8 cellular contexts compared by ENCODE assay signal in the genomic region with DNA sequence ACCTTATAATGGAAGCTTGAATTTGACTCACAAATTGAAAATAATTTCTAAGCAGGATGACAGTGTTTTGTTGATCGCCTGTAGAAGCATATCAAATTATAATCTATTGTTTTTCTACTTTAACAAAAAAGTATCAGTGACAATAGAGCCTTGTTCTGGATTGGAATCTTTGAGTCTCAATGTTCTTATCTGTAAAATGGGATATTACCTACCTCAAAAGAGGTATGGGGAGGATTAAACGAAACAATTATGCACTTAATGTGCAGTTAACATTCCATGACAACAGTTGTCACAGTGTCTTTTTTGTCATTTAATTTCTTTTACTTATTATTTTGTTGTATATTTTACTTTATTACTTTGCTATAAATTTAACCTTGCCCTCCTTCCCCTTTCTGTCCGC. TPM values are rescaled to one million over a fixed set of nuclear protein-coding genes. Genes with fewer than 3 reads are reported as not detected.
DNase-seq lines count a peak whose midpoint lies in the region; ATAC-seq and TF ChIP-seq lines count a peak whose summit lies in the region.

No MANE protein-coding gene starts in this region.

- intact Hi-C loops in left ventricle myocardium inferior (cut with micrococcal nuclease) = no loop called here
- intact Hi-C loops in Right ventricle myocardium superior (cut with DNase I) = no loop called here
- intact Hi-C loops in aorta (cut with DNase I) = no loop called here

- ATAC-seq in Right ventricle myocardium superior (ENCODE audit: poor library complexity) (no peak), aorta (ENCODE audit: low FRiP score) (no peak), esophagus mucosa (no peak)

- DNase-seq in left ventricle myocardium inferior = no peak
- DNase-seq in Right ventricle myocardium superior = no peak
- DNase-seq in brain microvascular endothelial cell = no peak
- no peak for DNase-seq in aorta
- no peak for DNase-seq in NCI-H524 (lab: John Stamatoyannopoulos, UW)
- DNase-seq in T-helper 9 cell = no peak

- H3K36me3 ChIP-seq in left ventricle myocardium inferior (peaks cover 37% of the 10 kb centered on the region), brain microvascular endothelial cell (replicated peaks) (peaks cover 34% of the 10 kb centered on the region), aorta (ENCODE audit: control insufficient read depth in 1 of 2, insufficient read depth in 2 of 2, low read length in 1 of 2) (no peaks in the 10 kb centered on the region)

- in situ Hi-C loops in brain microvascular endothelial cell (cut with HindIII; ENCODE audit: low pct_ligation_motif_present, low sequenced_read_pairs) = no loop called here

- H3K4me3 ChIP-seq in left ventricle myocardium inferior (peak overlapping the region; percentile 89), brain microvascular endothelial cell (ENCODE audit: low read depth, low read length) (peak overlapping the region; percentile 69), mononuclear cell (ENCODE audit: low read length) (peak overlapping the region; percentile 90), aorta (ENCODE audit: low read length in 2 of 2) (peak overlapping the region; percentile 22 to 75)

- H3K9me3 ChIP-seq in left ventricle myocardium inferior (replicated peaks) (no peaks in the 10 kb centered on the region), mononuclear cell (ENCODE audit: low read depth, low read length) (no peaks in the 10 kb centered on the region), aorta (ENCODE audit: control insufficient read depth, low read length) (no peaks in the 10 kb centered on the region)

- no peak for TF ChIP-seq CTCF in left ventricle myocardium inferior (IDR thresholded peaks at IDR 0.05; ENCODE audit: borderline replicate concordance)
- TF ChIP-seq CTCF in brain microvascular endothelial cell (IDR thresholded peaks at IDR 0.05; ENCODE audit: low read depth, low read length, missing control alignments) = no peak

- H3K27me3 ChIP-seq in left ventricle myocardium inferior (ENCODE audit: low read depth) (no peaks in the 10 kb centered on the region), brain microvascular endothelial cell (replicated peaks) (no peaks in the 10 kb centered on the region), mononuclear cell (ENCODE audit: insufficient read depth, low read length) (no peaks in the 10 kb centered on the region), aorta (ENCODE audit: control insufficient read depth in 1 of 2, insufficient read depth in 2 of 2, low read length in 1 of 2) (no peaks in the 10 kb centered on the region)

- WGBS in aorta, 2 donors = 66 to 67% methylated on average over 3 of the region's 3 CpGs

- peak overlapping the region; percentile 92 for H3K27ac ChIP-seq in left ventricle myocardium inferior (replicated peaks)
- H3K27ac ChIP-seq in brain microvascular endothelial cell = peak overlapping the region; percentile 79
- no peak overlapping the region for H3K27ac ChIP-seq in aorta (ENCODE audit: low read depth in 1 of 2, low read length in 2 of 2)

- H3K4me1 ChIP-seq in left ventricle myocardium inferior = peaks cover 67% of the 10 kb centered on the region
- H3K4me1 ChIP-seq in mononuclear cell (ENCODE audit: insufficient read depth, low read length) = peaks cover 13% of the 10 kb centered on the region
- H3K4me1 ChIP-seq in aorta (ENCODE audit: control insufficient read depth in 1 of 2, insufficient read depth in 2 of 2, low read length in 2 of 2) = no peaks in the 10 kb centered on the region

RNA-seq across cellular contexts. Expression of a gene that starts 1.1 kb away (rescaled TPM):
- total RNA-seq in left ventricle myocardium inferior (237 TPM), Right ventricle myocardium superior (218 TPM), mononuclear cell (99.7 TPM), aorta (100 to 1,000 TPM; 110 to 117 TPM), esophagus mucosa (122 TPM)
- polyA plus RNA-seq in aorta = 100 to 1,000 TPM; 109 to 117 TPM

Comparison
In these comparisons a context has a peak if more than half of its experiments do, and no peak if none do; other contexts are left out.
1. H3K27ac ChIP-seq: peak in left ventricle myocardium inferior (single experiment) and brain microvascular endothelial cell (single experiment); none in aorta (0 of 2).
2. Peak in every context shown above with its lines, with median percentiles within 50 percentile points of each other: H3K4me3 ChIP-seq.